In genomic region chr9:4741365-4742031, GRCh38 we compare ENCODE assay signal across 1 cellular context.
TF ChIP-seq lines count a peak whose summit lies in the region.

No MANE protein-coding gene starts in this region.

TF ChIP-seq in K562, 482 proteins besides CTCF, POLR2A, EP300 and RAD21 (continued from another document and continues in another):
- TF ChIP-seq ZBTB40 (IDR thresholded peaks at IDR 0.05) (0 out of 2 replicates have a peak, but pooled peaks have one; percentile 33), ZBTB40 (CRISPR knock-in tag; IDR thresholded peaks at IDR 0.05) (no peak), SREBF2 (CRISPR knock-in tag; IDR thresholded peaks at IDR 0.05) (no peak), MCM5 (IDR thresholded peaks at IDR 0.05; ENCODE audit: low read depth) (no peak), CCAR2 (IDR thresholded peaks at IDR 0.05; ENCODE audit: low read depth, low read length) (0 out of 2 replicates have a peak, but pooled peaks have one; percentile 31), RBFOX2 (IDR thresholded peaks at IDR 0.05; ENCODE audit: low read depth, low read length) (peak; percentile 0; the same call in 1 of the 2 replicates), NCOA1 (IDR thresholded peaks at IDR 0.05; ENCODE audit: low read depth) (no peak), HLTF (IDR thresholded peaks at IDR 0.05) (0 out of 2 replicates have a peak, but pooled peaks have one; percentile 32), ZNF740 (CRISPR knock-in tag; IDR thresholded peaks at IDR 0.05) (0 out of 2 replicates have a peak, but pooled peaks have one; percentile 11), ZNF740 (tag; IDR thresholded peaks at IDR 0.05) (no peak), ZNF408 (CRISPR knock-in tag; IDR thresholded peaks at IDR 0.05; ENCODE audit: low read depth) (no peak), ZBTB43 (CRISPR knock-in tag; IDR thresholded peaks at IDR 0.05) (no peak), SMARCA4 (IDR thresholded peaks at IDR 0.05) (0 out of 2 replicates have a peak, but pooled peaks have one; percentile 39), PHF8 (IDR thresholded peaks at IDR 0.05; ENCODE audit: borderline replicate concordance, low read length) (peak; percentile 50; the same call in 1 of the 2 replicates), E2F6 (IDR thresholded peaks at IDR 0.05; ENCODE audit: borderline replicate concordance in 1 of 2, extremely low read depth in 1 of 2, insufficient read depth in 1 of 2, insufficient read length in 1 of 2, low read depth in 1 of 2, low read length in 1 of 2, poor library complexity in 1 of 2, severe bottlenecking in 1 of 2) (peak in 1 of 2 experiments; percentile 41), SNRNP70 (optimal IDR thresholded peaks at IDR 0.05; ENCODE audit: low read depth, low read length) (no peak), FOS (IDR thresholded peaks at IDR 0.05; ENCODE audit: extremely low read depth, insufficient read length) (no peak), NKRF (IDR thresholded peaks at IDR 0.05; ENCODE audit: borderline replicate concordance) (peak; percentile 61), KDM5B (IDR thresholded peaks at IDR 0.05; ENCODE audit: insufficient replicate concordance, low read depth, low read length) (peak; percentile 10), MYC (IDR thresholded peaks at IDR 0.05; ENCODE audit: low read depth, low read length) (0 out of 2 replicates have a peak, but pooled peaks have one; percentile 2), MYC (CRISPR knock-in tag; IDR thresholded peaks at IDR 0.05; ENCODE audit: borderline replicate concordance, low read depth) (no peak), JUN (IDR thresholded peaks at IDR 0.05; ENCODE audit: borderline replicate concordance, low read depth, low read length) (no peak), JUN (CRISPR knock-in tag; IDR thresholded peaks at IDR 0.05; ENCODE audit: borderline replicate concordance) (no peak), ZBTB7A (IDR thresholded peaks at IDR 0.05; ENCODE audit: borderline replicate concordance, control insufficient read depth, low read depth, low read length) (peak; percentile 25), MTA2 (IDR thresholded peaks at IDR 0.05; ENCODE audit: low read depth) (peak; percentile 17; the same call in 1 of the 2 replicates), ZBTB2 (IDR thresholded peaks at IDR 0.05) (0 out of 2 replicates have a peak, but pooled peaks have one; percentile 21), CXXC5 (CRISPR knock-in tag; IDR thresholded peaks at IDR 0.05) (0 out of 2 replicates have a peak, but pooled peaks have one; percentile 3)
